Comparison of ENCODE assay signal across 1 cellular context in the genomic region with DNA sequence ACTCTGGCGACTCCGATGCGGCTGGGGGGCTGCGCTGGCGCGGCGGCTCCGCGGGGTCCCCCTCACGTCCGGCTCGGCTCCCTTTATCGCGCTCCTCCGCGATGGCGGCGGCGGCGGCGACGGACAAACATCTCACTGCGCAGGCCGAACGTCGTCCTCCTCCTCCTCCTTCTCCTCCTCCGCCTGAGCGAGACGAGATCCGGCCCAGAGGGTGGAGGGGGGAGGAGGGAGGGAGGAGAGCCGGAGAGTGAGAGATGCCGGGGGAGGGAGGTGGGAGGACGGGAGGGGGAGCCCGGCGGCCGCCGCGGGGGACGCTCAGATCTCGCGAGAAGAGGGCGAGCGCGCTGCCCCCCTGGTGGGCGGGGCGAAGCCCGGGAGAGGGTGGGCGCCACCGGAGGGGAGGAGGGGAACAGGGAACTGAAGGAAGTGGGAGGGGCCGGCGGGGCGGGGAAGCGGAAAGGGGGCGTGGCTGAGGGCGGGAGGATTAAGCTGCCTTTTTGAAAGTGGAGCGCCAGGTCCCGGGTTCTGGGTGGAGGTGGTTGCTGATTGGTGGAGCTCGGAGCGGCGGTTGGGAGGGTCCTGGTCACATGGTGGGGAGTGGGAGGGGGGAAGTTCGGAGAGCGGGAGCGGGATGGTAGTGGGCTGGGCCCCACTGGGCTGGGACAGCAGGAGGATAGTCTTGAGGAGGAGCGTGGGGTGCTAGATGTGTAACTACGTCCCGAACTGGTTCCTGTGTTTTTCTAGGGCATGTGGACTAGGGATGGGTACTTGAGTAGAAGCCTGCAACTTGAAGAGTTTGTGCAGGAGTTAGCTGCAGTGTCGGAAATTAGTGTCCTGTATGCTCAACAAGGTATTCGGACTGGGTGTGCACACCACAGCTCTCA.
A peak's percentile ranks its signal among the peaks of the same experiment; 100 is the strongest.
TF ChIP-seq lines count a peak whose summit lies in the region.

A gene (minus strand): TSS at position 159 of the 884 bp plus-strand sequence. CDS start 354 bp downstream, outside the sequence.

TF ChIP-seq in HepG2, 621 proteins besides CTCF, POLR2A, EP300 and RAD21 (continued from another document and continues in another):
- TF ChIP-seq SNRNP70 (IDR thresholded peaks at IDR 0.05; ENCODE audit: low read depth, low read length): no peak
- TF ChIP-seq ZNF598 (CRISPR knock-in tag; IDR thresholded peaks at IDR 0.05; ENCODE audit: borderline replicate concordance): no peak
- TF ChIP-seq ZFX (CRISPR knock-in tag; IDR thresholded peaks at IDR 0.05; ENCODE audit: low read depth): peak; percentile 87
- TF ChIP-seq, protein P1, sequence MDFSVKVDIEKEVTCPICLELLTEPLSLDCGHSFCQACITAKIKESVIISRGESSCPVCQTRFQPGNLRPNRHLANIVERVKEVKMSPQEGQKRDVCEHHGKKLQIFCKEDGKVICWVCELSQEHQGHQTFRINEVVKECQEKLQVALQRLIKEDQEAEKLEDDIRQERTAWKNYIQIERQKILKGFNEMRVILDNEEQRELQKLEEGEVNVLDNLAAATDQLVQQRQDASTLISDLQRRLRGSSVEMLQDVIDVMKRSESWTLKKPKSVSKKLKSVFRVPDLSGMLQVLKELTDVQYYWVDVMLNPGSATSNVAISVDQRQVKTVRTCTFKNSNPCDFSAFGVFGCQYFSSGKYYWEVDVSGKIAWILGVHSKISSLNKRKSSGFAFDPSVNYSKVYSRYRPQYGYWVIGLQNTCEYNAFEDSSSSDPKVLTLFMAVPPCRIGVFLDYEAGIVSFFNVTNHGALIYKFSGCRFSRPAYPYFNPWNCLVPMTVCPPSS (IDR thresholded peaks at IDR 0.05): no peak
- TF ChIP-seq SMAD9 (CRISPR knock-in tag; IDR thresholded peaks at IDR 0.05): no peak
- no peak for TF ChIP-seq XBP1 (CRISPR knock-in tag; IDR thresholded peaks at IDR 0.05)
- TF ChIP-seq HNF4G (IDR thresholded peaks at IDR 0.05; ENCODE audit: borderline replicate concordance, low read depth, low read length): no peak
- TF ChIP-seq HNF4G (CRISPR knock-in tag; IDR thresholded peaks at IDR 0.05; ENCODE audit: borderline replicate concordance, low read depth): no peak
- no peak for TF ChIP-seq PAWR (CRISPR knock-in tag; IDR thresholded peaks at IDR 0.05; ENCODE audit: borderline replicate concordance)
- TF ChIP-seq, protein P2, sequence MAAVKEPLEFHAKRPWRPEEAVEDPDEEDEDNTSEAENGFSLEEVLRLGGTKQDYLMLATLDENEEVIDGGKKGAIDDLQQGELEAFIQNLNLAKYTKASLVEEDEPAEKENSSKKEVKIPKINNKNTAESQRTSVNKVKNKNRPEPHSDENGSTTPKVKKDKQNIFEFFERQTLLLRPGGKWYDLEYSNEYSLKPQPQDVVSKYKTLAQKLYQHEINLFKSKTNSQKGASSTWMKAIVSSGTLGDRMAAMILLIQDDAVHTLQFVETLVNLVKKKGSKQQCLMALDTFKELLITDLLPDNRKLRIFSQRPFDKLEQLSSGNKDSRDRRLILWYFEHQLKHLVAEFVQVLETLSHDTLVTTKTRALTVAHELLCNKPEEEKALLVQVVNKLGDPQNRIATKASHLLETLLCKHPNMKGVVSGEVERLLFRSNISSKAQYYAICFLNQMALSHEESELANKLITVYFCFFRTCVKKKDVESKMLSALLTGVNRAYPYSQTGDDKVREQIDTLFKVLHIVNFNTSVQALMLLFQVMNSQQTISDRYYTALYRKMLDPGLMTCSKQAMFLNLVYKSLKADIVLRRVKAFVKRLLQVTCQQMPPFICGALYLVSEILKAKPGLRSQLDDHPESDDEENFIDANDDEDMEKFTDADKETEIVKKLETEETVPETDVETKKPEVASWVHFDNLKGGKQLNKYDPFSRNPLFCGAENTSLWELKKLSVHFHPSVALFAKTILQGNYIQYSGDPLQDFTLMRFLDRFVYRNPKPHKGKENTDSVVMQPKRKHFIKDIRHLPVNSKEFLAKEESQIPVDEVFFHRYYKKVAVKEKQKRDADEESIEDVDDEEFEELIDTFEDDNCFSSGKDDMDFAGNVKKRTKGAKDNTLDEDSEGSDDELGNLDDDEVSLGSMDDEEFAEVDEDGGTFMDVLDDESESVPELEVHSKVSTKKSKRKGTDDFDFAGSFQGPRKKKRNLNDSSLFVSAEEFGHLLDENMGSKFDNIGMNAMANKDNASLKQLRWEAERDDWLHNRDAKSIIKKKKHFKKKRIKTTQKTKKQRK (IDR thresholded peaks at IDR 0.05; ENCODE audit: low read length): no peak
- TF ChIP-seq, protein P3, sequence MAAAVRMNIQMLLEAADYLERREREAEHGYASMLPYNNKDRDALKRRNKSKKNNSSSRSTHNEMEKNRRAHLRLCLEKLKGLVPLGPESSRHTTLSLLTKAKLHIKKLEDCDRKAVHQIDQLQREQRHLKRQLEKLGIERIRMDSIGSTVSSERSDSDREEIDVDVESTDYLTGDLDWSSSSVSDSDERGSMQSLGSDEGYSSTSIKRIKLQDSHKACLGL (CRISPR knock-in tag; IDR thresholded peaks at IDR 0.05): no peak; the same call in 1 of the 2 replicates
- no peak for TF ChIP-seq CCAR2 (optimal IDR thresholded peaks at IDR 0.05; ENCODE audit: low read depth, low read length)
- peak; percentile 85 for TF ChIP-seq NFYC (CRISPR knock-in tag; IDR thresholded peaks at IDR 0.05)
- TF ChIP-seq, protein P4, sequence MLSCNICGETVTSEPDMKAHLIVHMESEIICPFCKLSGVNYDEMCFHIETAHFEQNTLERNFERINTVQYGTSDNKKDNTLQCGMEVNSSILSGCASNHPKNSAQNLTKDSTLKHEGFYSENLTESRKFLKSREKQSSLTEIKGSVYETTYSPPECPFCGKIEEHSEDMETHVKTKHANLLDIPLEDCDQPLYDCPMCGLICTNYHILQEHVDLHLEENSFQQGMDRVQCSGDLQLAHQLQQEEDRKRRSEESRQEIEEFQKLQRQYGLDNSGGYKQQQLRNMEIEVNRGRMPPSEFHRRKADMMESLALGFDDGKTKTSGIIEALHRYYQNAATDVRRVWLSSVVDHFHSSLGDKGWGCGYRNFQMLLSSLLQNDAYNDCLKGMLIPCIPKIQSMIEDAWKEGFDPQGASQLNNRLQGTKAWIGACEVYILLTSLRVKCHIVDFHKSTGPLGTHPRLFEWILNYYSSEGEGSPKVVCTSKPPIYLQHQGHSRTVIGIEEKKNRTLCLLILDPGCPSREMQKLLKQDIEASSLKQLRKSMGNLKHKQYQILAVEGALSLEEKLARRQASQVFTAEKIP (CRISPR knock-in tag; IDR thresholded peaks at IDR 0.05; ENCODE audit: borderline replicate concordance): no peak
- TF ChIP-seq SIN3A (IDR thresholded peaks at IDR 0.05; ENCODE audit: borderline replicate concordance, low read depth, low read length): peak; percentile 78; the same call in 1 of the 2 replicates
- no peak for TF ChIP-seq FOSL1 (CRISPR knock-in tag; IDR thresholded peaks at IDR 0.05; ENCODE audit: borderline replicate concordance)
- TF ChIP-seq, protein P5, sequence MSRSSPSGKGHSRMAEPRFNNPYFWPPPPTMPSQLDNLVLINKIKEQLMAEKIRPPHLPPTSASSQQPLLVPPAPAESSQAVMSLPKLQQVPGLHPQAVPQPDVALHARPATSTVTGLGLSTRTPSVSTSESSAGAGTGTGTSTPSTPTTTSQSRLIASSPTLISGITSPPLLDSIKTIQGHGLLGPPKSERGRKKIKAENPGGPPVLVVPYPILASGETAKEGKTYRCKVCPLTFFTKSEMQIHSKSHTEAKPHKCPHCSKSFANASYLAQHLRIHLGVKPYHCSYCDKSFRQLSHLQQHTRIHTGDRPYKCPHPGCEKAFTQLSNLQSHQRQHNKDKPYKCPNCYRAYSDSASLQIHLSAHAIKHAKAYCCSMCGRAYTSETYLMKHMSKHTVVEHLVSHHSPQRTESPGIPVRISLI (CRISPR knock-in tag; IDR thresholded peaks at IDR 0.05; ENCODE audit: borderline replicate concordance): no peak
- TF ChIP-seq CEBPB (IDR thresholded peaks at IDR 0.05; ENCODE audit: borderline replicate concordance, low read depth, low read length): no peak
- TF ChIP-seq TOPORS (CRISPR knock-in tag; IDR thresholded peaks at IDR 0.05): no peak
- TF ChIP-seq, protein P6, sequence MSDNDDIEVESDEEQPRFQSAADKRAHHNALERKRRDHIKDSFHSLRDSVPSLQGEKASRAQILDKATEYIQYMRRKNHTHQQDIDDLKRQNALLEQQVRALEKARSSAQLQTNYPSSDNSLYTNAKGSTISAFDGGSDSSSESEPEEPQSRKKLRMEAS (IDR thresholded peaks at IDR 0.05): peak; percentile 80
- TF ChIP-seq AKAP8 (CRISPR knock-in tag; IDR thresholded peaks at IDR 0.05): no peak
- TF ChIP-seq, protein P7, sequence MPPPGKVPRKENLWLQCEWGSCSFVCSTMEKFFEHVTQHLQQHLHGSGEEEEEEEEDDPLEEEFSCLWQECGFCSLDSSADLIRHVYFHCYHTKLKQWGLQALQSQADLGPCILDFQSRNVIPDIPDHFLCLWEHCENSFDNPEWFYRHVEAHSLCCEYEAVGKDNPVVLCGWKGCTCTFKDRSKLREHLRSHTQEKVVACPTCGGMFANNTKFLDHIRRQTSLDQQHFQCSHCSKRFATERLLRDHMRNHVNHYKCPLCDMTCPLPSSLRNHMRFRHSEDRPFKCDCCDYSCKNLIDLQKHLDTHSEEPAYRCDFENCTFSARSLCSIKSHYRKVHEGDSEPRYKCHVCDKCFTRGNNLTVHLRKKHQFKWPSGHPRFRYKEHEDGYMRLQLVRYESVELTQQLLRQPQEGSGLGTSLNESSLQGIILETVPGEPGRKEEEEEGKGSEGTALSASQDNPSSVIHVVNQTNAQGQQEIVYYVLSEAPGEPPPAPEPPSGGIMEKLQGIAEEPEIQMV (CRISPR knock-in tag; IDR thresholded peaks at IDR 0.05; ENCODE audit: low read depth): no peak
- TF ChIP-seq, protein P8, sequence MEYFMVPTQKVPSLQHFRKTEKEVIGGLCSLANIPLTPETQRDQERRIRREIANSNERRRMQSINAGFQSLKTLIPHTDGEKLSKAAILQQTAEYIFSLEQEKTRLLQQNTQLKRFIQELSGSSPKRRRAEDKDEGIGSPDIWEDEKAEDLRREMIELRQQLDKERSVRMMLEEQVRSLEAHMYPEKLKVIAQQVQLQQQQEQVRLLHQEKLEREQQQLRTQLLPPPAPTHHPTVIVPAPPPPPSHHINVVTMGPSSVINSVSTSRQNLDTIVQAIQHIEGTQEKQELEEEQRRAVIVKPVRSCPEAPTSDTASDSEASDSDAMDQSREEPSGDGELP (IDR thresholded peaks at IDR 0.05; ENCODE audit: borderline replicate concordance, low read depth): no peak; the same call in 1 of the 2 replicates
- TF ChIP-seq, protein P9, sequence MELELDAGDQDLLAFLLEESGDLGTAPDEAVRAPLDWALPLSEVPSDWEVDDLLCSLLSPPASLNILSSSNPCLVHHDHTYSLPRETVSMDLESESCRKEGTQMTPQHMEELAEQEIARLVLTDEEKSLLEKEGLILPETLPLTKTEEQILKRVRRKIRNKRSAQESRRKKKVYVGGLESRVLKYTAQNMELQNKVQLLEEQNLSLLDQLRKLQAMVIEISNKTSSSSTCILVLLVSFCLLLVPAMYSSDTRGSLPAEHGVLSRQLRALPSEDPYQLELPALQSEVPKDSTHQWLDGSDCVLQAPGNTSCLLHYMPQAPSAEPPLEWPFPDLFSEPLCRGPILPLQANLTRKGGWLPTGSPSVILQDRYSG (CRISPR knock-in tag; IDR thresholded peaks at IDR 0.05): 0 out of 2 replicates have a peak, but pooled peaks have one; percentile 59
- TF ChIP-seq ZNF367 (CRISPR knock-in tag; IDR thresholded peaks at IDR 0.05; ENCODE audit: borderline replicate concordance): no peak
- TF ChIP-seq, protein P10, sequence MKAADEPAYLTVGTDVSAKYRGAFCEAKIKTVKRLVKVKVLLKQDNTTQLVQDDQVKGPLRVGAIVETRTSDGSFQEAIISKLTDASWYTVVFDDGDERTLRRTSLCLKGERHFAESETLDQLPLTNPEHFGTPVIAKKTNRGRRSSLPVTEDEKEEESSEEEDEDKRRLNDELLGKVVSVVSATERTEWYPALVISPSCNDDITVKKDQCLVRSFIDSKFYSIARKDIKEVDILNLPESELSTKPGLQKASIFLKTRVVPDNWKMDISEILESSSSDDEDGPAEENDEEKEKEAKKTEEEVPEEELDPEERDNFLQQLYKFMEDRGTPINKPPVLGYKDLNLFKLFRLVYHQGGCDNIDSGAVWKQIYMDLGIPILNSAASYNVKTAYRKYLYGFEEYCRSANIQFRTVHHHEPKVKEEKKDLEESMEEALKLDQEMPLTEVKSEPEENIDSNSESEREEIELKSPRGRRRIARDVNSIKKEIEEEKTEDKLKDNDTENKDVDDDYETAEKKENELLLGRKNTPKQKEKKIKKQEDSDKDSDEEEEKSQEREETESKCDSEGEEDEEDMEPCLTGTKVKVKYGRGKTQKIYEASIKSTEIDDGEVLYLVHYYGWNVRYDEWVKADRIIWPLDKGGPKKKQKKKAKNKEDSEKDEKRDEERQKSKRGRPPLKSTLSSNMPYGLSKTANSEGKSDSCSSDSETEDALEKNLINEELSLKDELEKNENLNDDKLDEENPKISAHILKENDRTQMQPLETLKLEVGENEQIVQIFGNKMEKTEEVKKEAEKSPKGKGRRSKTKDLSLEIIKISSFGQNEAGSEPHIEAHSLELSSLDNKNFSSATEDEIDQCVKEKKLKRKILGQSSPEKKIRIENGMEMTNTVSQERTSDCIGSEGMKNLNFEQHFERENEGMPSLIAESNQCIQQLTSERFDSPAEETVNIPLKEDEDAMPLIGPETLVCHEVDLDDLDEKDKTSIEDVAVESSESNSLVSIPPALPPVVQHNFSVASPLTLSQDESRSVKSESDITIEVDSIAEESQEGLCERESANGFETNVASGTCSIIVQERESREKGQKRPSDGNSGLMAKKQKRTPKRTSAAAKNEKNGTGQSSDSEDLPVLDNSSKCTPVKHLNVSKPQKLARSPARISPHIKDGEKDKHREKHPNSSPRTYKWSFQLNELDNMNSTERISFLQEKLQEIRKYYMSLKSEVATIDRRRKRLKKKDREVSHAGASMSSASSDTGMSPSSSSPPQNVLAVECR (CRISPR knock-in tag; IDR thresholded peaks at IDR 0.05; ENCODE audit: borderline replicate concordance): peak; percentile 47; the same call in 1 of the 2 replicates
- no peak for TF ChIP-seq TBX3 (IDR thresholded peaks at IDR 0.05; ENCODE audit: borderline replicate concordance)
- peak; percentile 74; the same call in 1 of the 2 replicates for TF ChIP-seq IRX3 (CRISPR knock-in tag; IDR thresholded peaks at IDR 0.05; ENCODE audit: borderline replicate concordance, low read depth)
- TF ChIP-seq TSC22D2 (CRISPR knock-in tag; IDR thresholded peaks at IDR 0.05; ENCODE audit: borderline replicate concordance): 0 out of 2 replicates have a peak, but pooled peaks have one; percentile 24
- TF ChIP-seq, protein P11, sequence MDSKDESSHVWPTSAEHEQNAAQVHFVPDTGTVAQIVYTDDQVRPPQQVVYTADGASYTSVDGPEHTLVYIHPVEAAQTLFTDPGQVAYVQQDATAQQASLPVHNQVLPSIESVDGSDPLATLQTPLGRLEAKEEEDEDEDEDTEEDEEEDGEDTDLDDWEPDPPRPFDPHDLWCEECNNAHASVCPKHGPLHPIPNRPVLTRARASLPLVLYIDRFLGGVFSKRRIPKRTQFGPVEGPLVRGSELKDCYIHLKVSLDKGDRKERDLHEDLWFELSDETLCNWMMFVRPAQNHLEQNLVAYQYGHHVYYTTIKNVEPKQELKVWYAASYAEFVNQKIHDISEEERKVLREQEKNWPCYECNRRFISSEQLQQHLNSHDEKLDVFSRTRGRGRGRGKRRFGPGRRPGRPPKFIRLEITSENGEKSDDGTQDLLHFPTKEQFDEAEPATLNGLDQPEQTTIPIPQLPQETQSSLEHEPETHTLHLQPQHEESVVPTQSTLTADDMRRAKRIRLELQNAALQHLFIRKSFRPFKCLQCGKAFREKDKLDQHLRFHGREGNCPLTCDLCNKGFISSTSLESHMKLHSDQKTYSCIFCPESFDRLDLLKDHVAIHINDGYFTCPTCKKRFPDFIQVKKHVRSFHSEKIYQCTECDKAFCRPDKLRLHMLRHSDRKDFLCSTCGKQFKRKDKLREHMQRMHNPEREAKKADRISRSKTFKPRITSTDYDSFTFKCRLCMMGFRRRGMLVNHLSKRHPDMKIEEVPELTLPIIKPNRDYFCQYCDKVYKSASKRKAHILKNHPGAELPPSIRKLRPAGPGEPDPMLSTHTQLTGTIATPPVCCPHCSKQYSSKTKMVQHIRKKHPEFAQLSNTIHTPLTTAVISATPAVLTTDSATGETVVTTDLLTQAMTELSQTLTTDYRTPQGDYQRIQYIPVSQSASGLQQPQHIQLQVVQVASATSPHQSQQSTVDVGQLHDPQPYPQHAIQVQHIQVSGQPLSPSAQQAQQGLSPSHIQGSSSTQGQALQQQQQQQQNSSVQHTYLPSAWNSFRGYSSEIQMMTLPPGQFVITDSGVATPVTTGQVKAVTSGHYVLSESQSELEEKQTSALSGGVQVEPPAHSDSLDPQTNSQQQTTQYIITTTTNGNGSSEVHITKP (CRISPR knock-in tag; IDR thresholded peaks at IDR 0.05; ENCODE audit: low read depth): no peak
